Comparison of ENCODE assay signal across 22 cellular contexts in the genomic region with DNA sequence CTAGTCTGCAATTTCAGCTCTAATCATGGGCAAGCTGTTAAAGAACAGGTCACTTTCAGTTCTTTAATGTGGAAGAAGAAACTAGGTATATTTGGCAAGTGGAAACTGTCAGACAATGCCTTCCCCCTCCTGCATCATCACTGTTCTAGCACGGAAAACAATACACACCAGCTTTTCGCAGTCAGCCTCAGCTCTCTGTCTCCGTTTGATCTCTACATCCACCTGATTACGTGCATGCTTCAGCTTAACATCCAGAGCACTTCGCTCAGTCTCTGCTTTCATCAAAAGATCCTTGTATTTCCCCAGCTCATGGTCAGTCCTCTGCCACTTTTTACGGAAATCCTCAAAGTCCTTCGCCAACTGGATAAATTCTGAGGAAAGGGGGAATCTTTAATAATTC. TPM values are rescaled to one million over a fixed set of nuclear protein-coding genes. Genes with fewer than 3 reads are reported as not detected.
DNase-seq lines count a peak whose midpoint lies in the region; ATAC-seq and TF ChIP-seq lines count a peak whose summit lies in the region.
"Had no signal": no experiment of that assay in that cellular context is flagged by ENCODE, and none has a peak within 500 bp of the region (broad histone marks: within the 10 kb centered on the region; RNA-seq: fewer than 3 reads in every experiment).

No MANE protein-coding gene starts in this region.

- H3K79me2 ChIP-seq in DOHH2 (ENCODE audit: control insufficient read depth, low read length), result peaks cover 58% of the 10 kb centered on the region

- H3K36me3 Mint-ChIP-seq in neural crest cell (ENCODE audit: low read depth), result peaks cover 3% of the 10 kb centered on the region

- H3K4me1 ChIP-seq in DOHH2 (ENCODE audit: control insufficient read depth, low read length) (peaks cover 42% of the 10 kb centered on the region), tibial nerve (no peaks in the 10 kb centered on the region)
- H3K4me1 ChIP-seq: HAP-1 had no signal

- no peak for TF ChIP-seq POLR2A in tibial nerve (IDR thresholded peaks at IDR 0.05)

- H3K9me3 ChIP-seq in DOHH2 (ENCODE audit: control insufficient read depth, insufficient read depth, low read length) (no peaks in the 10 kb centered on the region), tibial nerve (no peaks in the 10 kb centered on the region)
- H3K9me3 ChIP-seq: HAP-1 had no signal

- H3K9me2 ChIP-seq in DOHH2 (replicated peaks; ENCODE audit: control insufficient read depth, low read length), result no peaks in the 10 kb centered on the region

- H3K4me2 ChIP-seq in DOHH2 (ENCODE audit: low read length), result peak overlapping the region; percentile 42

- peaks cover 13% of the 10 kb centered on the region; the same call in 1 of the 2 replicates for H4K20me1 ChIP-seq in DOHH2 (ENCODE audit: control insufficient read depth, insufficient read depth, low read depth, low read length)

- H3K27ac ChIP-seq in DOHH2 (ENCODE audit: low read depth, low read length) (peak overlapping the region; percentile 18; the same call in 1 of the 2 replicates), cingulate gyrus (ENCODE audit: low read depth, low read length) (peak overlapping the region; percentile 49), tibial nerve (no peak overlapping the region)
- H3K27ac ChIP-seq: skin epidermis had no signal

- no peak for TF ChIP-seq EP300 in tibial nerve (IDR thresholded peaks at IDR 0.05)

- peak; percentile 34 for DNase-seq in NCI-H524 treated with DMSO at 0.1 percent for 48 hours (lab: John Stamatoyannopoulos, UW)
- no peak for DNase-seq in neural crest cell (ENCODE audit: low read depth, low spot score)
- DNase-seq in tibial nerve (ENCODE audit: low spot score in 2 of 2), result no peak
- no peak for DNase-seq in Right ventricle myocardium inferior (ENCODE audit: missing footprints)
- DNase-seq in activated CD8-positive, alpha-beta memory T cell treated with anti-CD3 and anti-CD28 coated beads, Interleukin-2, amount 50 U/mL, for 48 hours, result no peak
- DNase-seq: activated gamma-delta T cell treated with Interleukin-2 at 50 U/mL for 16 hours; CD8-positive, alpha-beta T cell; islet precursor cell; NCI-H1417 treated with DMSO at 0.1 percent for 48 hours; stimulated activated CD4-positive, alpha-beta T cell treated with anti-CD3 and anti-CD28 coated beads, Interleukin-2, amount 100 ng/mL, for 48 hours; stimulated activated naive CD8-positive, alpha-beta T cell treated with anti-CD3 and anti-CD28 coated beads, Interleukin-15, Interleukin-2, amounts not matched to agents 100 U/mL and 50 U/mL, for 24 hours had no signal

- whole genome bisulfite sequencing in tibial nerve, 2 donors, result 92 to 95% methylated on average over 7 of the region's 7 CpGs

- H3F3A ChIP-seq in DOHH2 (ENCODE audit: control insufficient read depth, insufficient read depth), result peaks cover 13% of the 10 kb centered on the region; the same call in 1 of the 2 replicates

- H3K36me3 ChIP-seq in DOHH2 (ENCODE audit: control insufficient read depth, low read length) (peaks cover 88% of the 10 kb centered on the region), tibial nerve (peaks cover 0 to 3% (median 0%) of the 10 kb centered on the region in 3 donors)

- TF ChIP-seq CTCF in DOHH2 (IDR thresholded peaks at IDR 0.05; ENCODE audit: low read depth, low read length, poor library complexity, severe bottlenecking), result no peak
- no peak for TF ChIP-seq CTCF in neural crest cell (conservative IDR thresholded peaks at IDR 0.05)
- TF ChIP-seq CTCF in tibial nerve (IDR thresholded peaks at IDR 0.05), result no peak

- ATAC-seq in GM21367 (IDR thresholded peaks at IDR 0.05; ENCODE audit: unreplicated experiment) (no peak), Right ventricle myocardium inferior (no peak)
- ATAC-seq: CD8-positive, alpha-beta T cell; stimulated activated naive CD8-positive, alpha-beta T cell treated with anti-CD3 and anti-CD28 coated beads, Interleukin-15, Interleukin-2, amounts not matched to agents 100 U/mL and 50 U/mL, for 24 hours had no signal

- peak overlapping the region; percentile 14 for H3K27ac Mint-ChIP-seq in neural crest cell (ENCODE audit: unreplicated experiment)
- H3K27ac Mint-ChIP-seq: CD8-positive, alpha-beta T cell; type B pancreatic cell had no signal

- H3K4me3 ChIP-seq in DOHH2 (ENCODE audit: low read length) (peak overlapping the region; percentile 18; the same call in 1 of the 2 replicates), tibial nerve (no peak overlapping the region)
- H3K4me3 ChIP-seq: HAP-1, lung, skin epidermis had no signal

- no peaks in the 10 kb centered on the region for H3K27me3 Mint-ChIP-seq in neural crest cell (ENCODE audit: low read depth)
- H3K27me3 Mint-ChIP-seq: type B pancreatic cell had no signal

- H3K4me1 Mint-ChIP-seq in neural crest cell, result no peaks in the 10 kb centered on the region

- H3K27me3 ChIP-seq in DOHH2 (ENCODE audit: control insufficient read depth, low read length), result no peaks in the 10 kb centered on the region
- H3K27me3 ChIP-seq in tibial nerve, result no peaks in the 10 kb centered on the region

- no peaks in the 10 kb centered on the region for H3K9me3 Mint-ChIP-seq in neural crest cell
- H3K9me3 Mint-ChIP-seq: CD8-positive, alpha-beta T cell; type B pancreatic cell had no signal

- intact Hi-C loops in Right ventricle myocardium inferior (cut with DNase I), result no loop called here

- no peak overlapping the region for H3K4me3 Mint-ChIP-seq in neural crest cell
- H3K4me3 Mint-ChIP-seq: CD8-positive, alpha-beta T cell; type B pancreatic cell had no signal

RNA-seq across cellular contexts. Expression of a gene that starts 19.0 kb away (rescaled TPM):
- total RNA-seq in neural crest cell (91.7 and 104 TPM in 2 replicates), tibial nerve (10 to 100 TPM in 2 of 4 donors, 1 to 10 TPM in 2; 6.3 to 15.1 (median 10.5) TPM), Right ventricle myocardium inferior (7.3 TPM)

RNA-seq across cellular contexts. Expression of a gene that starts 33.5 kb away (rescaled TPM):
- total RNA-seq in neural crest cell (0.21 TPM in 1 of 2 replicates, not detected in the other), tibial nerve (under 1 TPM in 2 of 4 donors, not detected in 2; 0.39 to 0.63 TPM), Right ventricle myocardium inferior (not detected)
- total RNA-seq: CD8-positive, alpha-beta T cell; dermis blood vessel endothelial cell; endothelial cell of umbilical vein; fibroblast of villous mesenchyme had no signal

RNA-seq across cellular contexts. Expression of a gene that starts 44.6 kb away (rescaled TPM):
- total RNA-seq in neural crest cell (1.2 and 2.4 TPM in 2 replicates), tibial nerve (under 1 TPM in 1 of 4 donors, not detected in 3; 0.21 TPM), Right ventricle myocardium inferior (0.81 TPM)
- total RNA-seq: CD8-positive, alpha-beta T cell; fibroblast of villous mesenchyme; posterior vena cava had no signal

RNA-seq across cellular contexts. Expression of a gene that starts 51.1 kb away (rescaled TPM):
- total RNA-seq in neural crest cell (22.7 and 25.0 TPM in 2 replicates), tibial nerve (1 to 10 TPM in 3 of 4 donors, not detected in 1; 1.8 to 4.2 (median 2.9) TPM), Right ventricle myocardium inferior (2.2 TPM)

RNA-seq across cellular contexts. Expression of a gene that starts 55.7 kb away (rescaled TPM):
- not detected in 2 replicates for total RNA-seq in neural crest cell
- not detected for total RNA-seq in tibial nerve
- not detected for total RNA-seq in Right ventricle myocardium inferior
- total RNA-seq: CD8-positive, alpha-beta T cell; dermis blood vessel endothelial cell; endothelial cell of umbilical vein; fibroblast of villous mesenchyme; lung had no signal

Comparison
In these comparisons a context has a peak if more than half of its experiments do, and no peak if none do; other contexts are left out.
1. H3K27ac ChIP-seq: peak in DOHH2 (single experiment) and cingulate gyrus (single experiment); none in tibial nerve (0 of 4).